Comparison of ENCODE assay signal across 8 cellular contexts in the genomic region with DNA sequence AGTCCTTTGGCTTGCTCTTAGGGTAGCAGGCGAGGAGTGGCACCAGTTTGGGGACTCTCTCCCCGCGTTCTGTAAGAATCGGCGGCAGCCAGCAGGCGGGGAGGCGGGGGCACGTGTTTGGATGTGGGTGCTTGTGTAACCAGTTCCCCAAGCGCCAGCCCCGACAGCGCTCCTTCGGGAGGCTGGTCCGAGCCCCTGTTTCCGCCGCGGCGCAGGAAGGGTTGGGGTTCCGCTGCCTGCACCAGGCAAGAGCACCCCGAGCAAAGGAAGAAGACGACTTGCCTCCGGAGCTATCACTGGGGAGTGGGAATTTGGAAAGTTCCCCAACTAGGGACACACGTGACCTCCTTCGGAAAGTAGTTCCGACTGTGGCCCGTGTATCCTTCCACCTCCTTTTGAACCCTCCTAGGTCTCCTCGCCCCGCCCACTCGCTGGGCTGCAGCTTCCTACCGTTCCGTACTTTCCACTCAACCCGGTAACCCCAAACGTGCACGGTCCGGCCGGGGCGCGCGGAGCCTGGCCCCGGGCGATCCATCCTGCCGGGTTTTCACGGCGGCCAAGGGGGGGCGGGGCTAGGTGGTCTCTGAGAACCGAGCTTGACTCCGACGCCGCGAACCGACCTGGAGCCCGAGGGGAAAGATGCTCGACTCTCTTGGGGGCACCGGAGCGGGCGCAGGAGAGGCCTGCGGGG. TPM values are rescaled to one million over a fixed set of nuclear protein-coding genes. Genes with fewer than 3 reads are reported as not detected.
A peak's percentile ranks its signal among the peaks of the same experiment; 100 is the strongest.
DNase-seq lines count a peak whose midpoint lies in the region; ATAC-seq, FAIRE-seq and TF ChIP-seq lines count a peak whose summit lies in the region.

No MANE protein-coding gene starts in this region.

- H3K4me3 ChIP-seq in KMS-11 (IDR thresholded peaks at IDR 0.05; ENCODE audit: insufficient read depth, low read depth, low read length) (peak overlapping the region; percentile 8), adipocyte (ENCODE audit: low read length) (peak overlapping the region; percentile 98), cardiac muscle cell (peak overlapping the region; percentile 98), pancreas (peak overlapping the region; percentile 77 to 99 (median 91)), thyroid gland (replicated peaks in 1 of 3) (peak overlapping the region; percentile 65 to 86 (median 86))

- peaks cover 66% of the 10 kb centered on the region for H3K79me2 ChIP-seq in KMS-11 (ENCODE audit: insufficient read depth, low read depth)

- H3K4me2 ChIP-seq in KMS-11, result peak overlapping the region; percentile 89

- ATAC-seq in GM21619 (IDR thresholded peaks at IDR 0.05; ENCODE audit: unreplicated experiment) (peak; percentile 45), pancreas (peak; percentile 81 to 89 (median 84))

- peak; percentile 53 to 77 for TF ChIP-seq POLR2A in thyroid gland (IDR thresholded peaks at IDR 0.05)

- intact Hi-C loops in pancreas (cut with DNase I), result no loop called here
- intact Hi-C loops in thyroid gland (cut with DNase I), result loop anchor here (5.0 to 10.0 kb wide), 2 partner anchors 253 to 525 kb away; no protein-coding TSS in a partner anchor

- DNase-seq in ELR (ENCODE audit: low read depth), result peak; percentile 99
- DNase-seq in SW 1271 (lab: John Stamatoyannopoulos, UW), result peak; percentile 79 to 93
- DNase-seq in adipocyte (ENCODE audit: low read depth), result peak; percentile 93
- peak; percentile 98 to 100 for DNase-seq in cardiac muscle cell (ENCODE audit: low read depth in 1 of 2, low spot score in 1 of 2)
- DNase-seq in pancreas, result peak; percentile 96 to 98 (median 98)
- peak; percentile 98 for DNase-seq in thyroid gland

- no peaks in the 10 kb centered on the region for H3K27me3 ChIP-seq in KMS-11 (ENCODE audit: insufficient read depth, low read depth)
- H3K27me3 ChIP-seq in adipocyte (replicated peaks; ENCODE audit: control insufficient read depth, insufficient read depth, low read length), result no peaks in the 10 kb centered on the region
- H3K27me3 ChIP-seq in cardiac muscle cell, result no peaks in the 10 kb centered on the region
- H3K27me3 ChIP-seq in pancreas, result no peaks in the 10 kb centered on the region
- H3K27me3 ChIP-seq in thyroid gland, result no peaks in the 10 kb centered on the region

- H3K27ac ChIP-seq in KMS-11 (peak overlapping the region; percentile 98), cardiac muscle cell (peak overlapping the region; percentile 96), pancreas (peak overlapping the region; percentile 80 to 98 (median 95)), thyroid gland (peak overlapping the region; percentile 93 to 99 (median 99))

- TF ChIP-seq CTCF in KMS-11 (conservative IDR thresholded peaks at IDR 0.05; ENCODE audit: low read depth, low read length), result no peak
- TF ChIP-seq CTCF in cardiac muscle cell (IDR thresholded peaks at IDR 0.05; ENCODE audit: low read depth, low read length), result no peak
- TF ChIP-seq CTCF in pancreas (IDR thresholded peaks at IDR 0.05), result no peak
- peak in 2 of 6 experiments; percentile 2 to 3 for TF ChIP-seq CTCF in thyroid gland (IDR thresholded peaks at IDR 0.05)

- H2AFZ ChIP-seq in KMS-11 (ENCODE audit: low read depth), result peak overlapping the region; percentile 24

- H4K20me1 ChIP-seq in KMS-11 (ENCODE audit: insufficient read depth), result no peaks in the 10 kb centered on the region

- FAIRE-seq in pancreas (lab: Jason Lieb, UNC), result no peak

- peaks cover 6% of the 10 kb centered on the region; the same call in 1 of the 2 replicates for H3K36me3 ChIP-seq in KMS-11 (ENCODE audit: insufficient read depth)
- H3K36me3 ChIP-seq in adipocyte (ENCODE audit: control insufficient read depth, insufficient read depth, low read length, severe bottlenecking), result no peaks in the 10 kb centered on the region
- no peaks in the 10 kb centered on the region for H3K36me3 ChIP-seq in cardiac muscle cell
- H3K36me3 ChIP-seq in pancreas, result no peaks in the 10 kb centered on the region
- no peaks in the 10 kb centered on the region for H3K36me3 ChIP-seq in thyroid gland

- H3K9ac ChIP-seq in KMS-11 (peak overlapping the region; percentile 94), adipocyte (ENCODE audit: low read length) (peak overlapping the region; percentile 95)

- H3K9me3 ChIP-seq in adipocyte (ENCODE audit: control insufficient read depth, low read length) (no peaks in the 10 kb centered on the region), cardiac muscle cell (ENCODE audit: low read depth) (no peaks in the 10 kb centered on the region), pancreas (no peaks in the 10 kb centered on the region), thyroid gland (no peaks in the 10 kb centered on the region)

- peaks cover 25% of the 10 kb centered on the region for H3K4me1 ChIP-seq in KMS-11 (ENCODE audit: low read depth, poor library complexity, severe bottlenecking)
- H3K4me1 ChIP-seq in adipocyte (ENCODE audit: control insufficient read depth, insufficient read depth, low read length), result peaks cover 11% of the 10 kb centered on the region
- peaks cover 3% of the 10 kb centered on the region for H3K4me1 ChIP-seq in cardiac muscle cell (ENCODE audit: low read depth)
- peaks cover 4 to 11% (median 7%) of the 10 kb centered on the region in 3 donors for H3K4me1 ChIP-seq in pancreas
- peaks cover 0 to 8% of the 10 kb centered on the region in 2 donors for H3K4me1 ChIP-seq in thyroid gland

- WGBS in pancreas, 2 donors, result 0% methylated on average over 56 of the region's 56 CpGs
- WGBS in thyroid gland, 2 donors, result 0 to 1% methylated on average over 18 to 55 of the region's 56 CpGs

RNA-seq across cellular contexts. Expression of a gene that starts 1.2 kb away (rescaled TPM):
- 1.5 and 1.8 TPM in 2 replicates for total RNA-seq in cardiac muscle cell
- polyA plus RNA-seq in cardiac muscle cell, result 0.69 and 0.77 TPM in 2 replicates
- total RNA-seq in pancreas, result under 1 TPM; 0.09 to 0.35 (median 0.26) TPM
- polyA plus RNA-seq in pancreas, result under 1 TPM; 0.23 TPM
- 1 to 10 TPM in 1 of 4 donors, under 1 TPM in 3; 0.27 to 1.2 (median 0.54) TPM for total RNA-seq in thyroid gland

RNA-seq across cellular contexts. Expression of a gene that starts 1.3 kb away (rescaled TPM):
- total RNA-seq in cardiac muscle cell (33.8 and 66.1 TPM in 2 replicates), pancreas (10 to 100 TPM; 30.6 to 64.1 (median 46.0) TPM), thyroid gland (100 to 1,000 TPM; 112 to 183 (median 150) TPM)
- polyA plus RNA-seq in cardiac muscle cell (30.4 and 34.1 TPM in 2 replicates), pancreas (10 to 100 TPM; 19.2 to 19.3 TPM)

RNA-seq across cellular contexts. Expression of a gene that starts 44.1 kb away (rescaled TPM):
- total RNA-seq in cardiac muscle cell (41.6 and 47.4 TPM in 2 replicates), pancreas (10 to 100 TPM; 12.8 to 23.4 (median 18.1) TPM), thyroid gland (10 to 100 TPM; 40.3 to 72.1 (median 53.7) TPM)
- polyA plus RNA-seq in cardiac muscle cell (82.5 and 103 TPM in 2 replicates), pancreas (10 to 100 TPM in 1 of 2 donors, 1 to 10 TPM in 1; 3.6 to 11.8 TPM)

Comparison
In these comparisons a context has a peak if more than half of its experiments do, and no peak if none do; other contexts are left out.
1. Peak in every context shown above with its lines: DNase-seq, ATAC-seq, H3K4me3 ChIP-seq and H3K27ac ChIP-seq.
2. H3K4me3 ChIP-seq: peak in every context shown above with its lines; median percentile 98 in adipocyte; 98 in cardiac muscle cell; 91 in pancreas; 86 in thyroid gland; 8 in KMS-11.